In genomic region chr16:5506021-5506420, GRCh38 we compare ENCODE assay signal across 22 cellular contexts.
"Had no signal": no experiment of that assay in that cellular context is flagged by ENCODE, and none has a peak within 500 bp of the region (broad histone marks: within the 10 kb centered on the region; RNA-seq: fewer than 3 reads in every experiment).

No MANE protein-coding gene starts in this region.

- H3K27ac ChIP-seq: KMS-11, VCaP had no signal

- H3K27me3 Mint-ChIP-seq: activated CD4-positive, alpha-beta T cell treated with anti-CD3 and anti-CD28 coated beads, Interleukin-2, amount 10 ng/mL, durations not matched to agents 7 days and 5 days; activated naive CD4-positive, alpha-beta T cell treated with anti-CD3 and anti-CD28 coated beads, Interleukin-2, amount 10 ng/mL, durations not matched to agents 7 days and 5 days had no signal

- H3K4me3 Mint-ChIP-seq: activated CD4-positive, alpha-beta memory T cell treated with anti-CD3 and anti-CD28 coated beads for 36 hours; activated CD4-positive, alpha-beta T cell treated with anti-CD3 and anti-CD28 coated beads, Interleukin-2, amount 10 ng/mL, durations not matched to agents 7 days and 5 days; activated naive CD4-positive, alpha-beta T cell treated with anti-CD3 and anti-CD28 coated beads, Interleukin-2, amount 10 ng/mL, durations not matched to agents 7 days and 5 days; activated naive CD8-positive, alpha-beta T cell treated with anti-CD3 and anti-CD28 coated beads for 36 hours; activated T-cell treated with anti-CD3 and anti-CD28 coated beads, Interleukin-2, amount 50 U/mL, for 72 hours had no signal

- H3K4me1 Mint-ChIP-seq: activated CD4-positive, alpha-beta T cell treated with anti-CD3 and anti-CD28 coated beads, Interleukin-2, amount 10 ng/mL, durations not matched to agents 7 days and 5 days; activated naive CD4-positive, alpha-beta T cell treated with anti-CD3 and anti-CD28 coated beads, Interleukin-2, amount 10 ng/mL, durations not matched to agents 7 days and 5 days; activated naive CD8-positive, alpha-beta T cell treated with anti-CD3 and anti-CD28 coated beads for 36 hours had no signal

- H3K36me3 Mint-ChIP-seq: activated CD4-positive, alpha-beta memory T cell treated with anti-CD3 and anti-CD28 coated beads for 36 hours; activated naive CD4-positive, alpha-beta T cell treated with anti-CD3 and anti-CD28 coated beads, Interleukin-2, amount 10 ng/mL, durations not matched to agents 7 days and 5 days; activated naive CD8-positive, alpha-beta T cell treated with anti-CD3 and anti-CD28 coated beads for 36 hours had no signal

- H3K27ac Mint-ChIP-seq: activated CD4-positive, alpha-beta memory T cell treated with anti-CD3 and anti-CD28 coated beads for 36 hours; activated CD4-positive, alpha-beta T cell treated with anti-CD3 and anti-CD28 coated beads, Interleukin-2, amount 10 ng/mL, durations not matched to agents 7 days and 5 days; activated naive CD4-positive, alpha-beta T cell treated with anti-CD3 and anti-CD28 coated beads, Interleukin-2, amount 10 ng/mL, durations not matched to agents 7 days and 5 days; activated naive CD8-positive, alpha-beta T cell treated with anti-CD3 and anti-CD28 coated beads for 36 hours; activated T-cell treated with anti-CD3 and anti-CD28 coated beads, Interleukin-2, amount 50 U/mL, for 72 hours; activated T-helper 2 cell treated with anti-CD3 and anti-CD28 coated beads, Interferon-gamma antibody, Interleukin-2, Interleukin-4, amounts not matched to agents 10 μg/mL and 5 μg/mL and 100 μg/mL, durations not matched to agents 14 hours and 24 hours and 36 hours had no signal

- H3K9me3 Mint-ChIP-seq: activated CD4-positive, alpha-beta memory T cell treated with anti-CD3 and anti-CD28 coated beads for 36 hours; activated CD4-positive, alpha-beta T cell treated with anti-CD3 and anti-CD28 coated beads, Interleukin-2, amount 10 ng/mL, durations not matched to agents 7 days and 5 days; activated naive CD4-positive, alpha-beta T cell treated with anti-CD3 and anti-CD28 coated beads, Interleukin-2, amount 10 ng/mL, durations not matched to agents 7 days and 5 days; activated naive CD8-positive, alpha-beta T cell treated with anti-CD3 and anti-CD28 coated beads for 36 hours; activated T-cell treated with anti-CD3 and anti-CD28 coated beads, Interleukin-2, amount 50 U/mL, for 72 hours; activated T-helper 2 cell treated with anti-CD3 and anti-CD28 coated beads, Interferon-gamma antibody, Interleukin-2, Interleukin-4, amounts not matched to agents 10 μg/mL and 5 μg/mL and 100 μg/mL, durations not matched to agents 14 hours and 24 hours and 36 hours had no signal

- ATAC-seq: activated T-cell treated with anti-CD3 and anti-CD28 coated beads, Interleukin-2, amount 50 U/mL, for 72 hours; Right ventricle myocardium inferior had no signal

- DNase-seq: activated CD4-positive, alpha-beta memory T cell treated with anti-CD3 and anti-CD28 coated beads for 36 hours; activated CD4-positive, alpha-beta T cell treated with anti-CD3 and anti-CD28 coated beads, Interleukin-2, amount 10 ng/mL, durations not matched to agents 7 days and 5 days; activated CD4-positive, CD25-positive, alpha-beta regulatory T cell; activated CD8-positive, alpha-beta memory T cell treated with anti-CD3 and anti-CD28 coated beads for 24 hours; activated gamma-delta T cell treated with Interleukin-2 at 50 U/mL for 16 hours; activated naive CD4-positive, alpha-beta T cell treated with anti-CD3 and anti-CD28 coated beads, Interleukin-2, amount 10 ng/mL, durations not matched to agents 7 days and 5 days; activated naive CD8-positive, alpha-beta T cell treated with anti-CD3 and anti-CD28 coated beads for 36 hours; activated T-cell treated with anti-CD3 and anti-CD28 coated beads, Interleukin-2, amount 50 U/mL, for 72 hours; NCI-H1092; NCI-H1417; NCI-H2029; NCI-H2107; NCI-H2171 treated with DMSO at 0.1 percent for 48 hours; NCI-H226; NCI-H510A; NCI-H526 treated with DMSO at 0.1 percent for 48 hours; NCI-H82; T-helper 1 cell had no signal
